In genomic region chr3:153138267-153139210, GRCh38 we compare ENCODE assay signal across 1 cellular context.
TF ChIP-seq lines count a peak whose summit lies in the region.

No MANE protein-coding gene starts in this region.

TF ChIP-seq in HepG2, 621 proteins besides CTCF, POLR2A, EP300 and RAD21 (continued from another document and continues in another):
- TF ChIP-seq ZNF276 (CRISPR knock-in tag; IDR thresholded peaks at IDR 0.05; ENCODE audit: low read depth), result no peak
- no peak for TF ChIP-seq CBX2 (IDR thresholded peaks at IDR 0.05; ENCODE audit: low read depth, low read length)
- TF ChIP-seq CBX2 (CRISPR knock-in tag; IDR thresholded peaks at IDR 0.05; ENCODE audit: low read depth), result no peak
- no peak for TF ChIP-seq NFYB (CRISPR knock-in tag; IDR thresholded peaks at IDR 0.05)
- TF ChIP-seq ZNF652 (CRISPR knock-in tag; IDR thresholded peaks at IDR 0.05; ENCODE audit: borderline replicate concordance, low read depth), result peak; percentile 30; the same call in 1 of the 2 replicates
- no peak for TF ChIP-seq PHF5A (CRISPR knock-in tag; IDR thresholded peaks at IDR 0.05; ENCODE audit: low read depth, unreplicated experiment)
- no peak for TF ChIP-seq ATM (IDR thresholded peaks at IDR 0.05; ENCODE audit: borderline replicate concordance)
- TF ChIP-seq MAFK (conservative IDR thresholded peaks at IDR 0.05 in 1 of 2, IDR thresholded peaks at IDR 0.05 in 1 of 2; ENCODE audit: low read length in 2 of 2), result peak; percentile 95 to 99
- no peak for TF ChIP-seq FOXC1 (CRISPR knock-in tag; IDR thresholded peaks at IDR 0.05; ENCODE audit: borderline replicate concordance)
- TF ChIP-seq HNF1A (IDR thresholded peaks at IDR 0.05; ENCODE audit: low read depth), result 0 out of 2 replicates have a peak, but pooled peaks have one; percentile 31
- TF ChIP-seq HNF1A (CRISPR knock-in tag; IDR thresholded peaks at IDR 0.05; ENCODE audit: borderline replicate concordance), result no peak
- peak; percentile 48 for TF ChIP-seq ASH2L (IDR thresholded peaks at IDR 0.05; ENCODE audit: insufficient read length, low read depth, low read length)
- TF ChIP-seq ELF3 (CRISPR knock-in tag; IDR thresholded peaks at IDR 0.05), result peak; percentile 100
- 0 out of 2 replicates have a peak, but pooled peaks have one; percentile 37 for TF ChIP-seq TBX2 (CRISPR knock-in tag; IDR thresholded peaks at IDR 0.05; ENCODE audit: borderline replicate concordance)
- TF ChIP-seq SOX6 (IDR thresholded peaks at IDR 0.05), result no peak
- TF ChIP-seq SOX6 (CRISPR knock-in tag; IDR thresholded peaks at IDR 0.05), result peak; percentile 94
- TF ChIP-seq GPN1 (CRISPR knock-in tag; IDR thresholded peaks at IDR 0.05; ENCODE audit: borderline replicate concordance), result no peak
- TF ChIP-seq CBFB (CRISPR knock-in tag; IDR thresholded peaks at IDR 0.05), result no peak
- peak; percentile 58; the same call in 1 of the 2 replicates for TF ChIP-seq HDAC2 (CRISPR knock-in tag; IDR thresholded peaks at IDR 0.05)
- TF ChIP-seq SOX5 (CRISPR knock-in tag; IDR thresholded peaks at IDR 0.05; ENCODE audit: borderline replicate concordance), result peak; percentile 95
- TF ChIP-seq KDM3A (CRISPR knock-in tag; IDR thresholded peaks at IDR 0.05; ENCODE audit: low read depth), result peak; percentile 63; the same call in 1 of the 2 replicates
- TF ChIP-seq MIER2 (CRISPR knock-in tag; IDR thresholded peaks at IDR 0.05), result no peak
- TF ChIP-seq, protein P1, sequence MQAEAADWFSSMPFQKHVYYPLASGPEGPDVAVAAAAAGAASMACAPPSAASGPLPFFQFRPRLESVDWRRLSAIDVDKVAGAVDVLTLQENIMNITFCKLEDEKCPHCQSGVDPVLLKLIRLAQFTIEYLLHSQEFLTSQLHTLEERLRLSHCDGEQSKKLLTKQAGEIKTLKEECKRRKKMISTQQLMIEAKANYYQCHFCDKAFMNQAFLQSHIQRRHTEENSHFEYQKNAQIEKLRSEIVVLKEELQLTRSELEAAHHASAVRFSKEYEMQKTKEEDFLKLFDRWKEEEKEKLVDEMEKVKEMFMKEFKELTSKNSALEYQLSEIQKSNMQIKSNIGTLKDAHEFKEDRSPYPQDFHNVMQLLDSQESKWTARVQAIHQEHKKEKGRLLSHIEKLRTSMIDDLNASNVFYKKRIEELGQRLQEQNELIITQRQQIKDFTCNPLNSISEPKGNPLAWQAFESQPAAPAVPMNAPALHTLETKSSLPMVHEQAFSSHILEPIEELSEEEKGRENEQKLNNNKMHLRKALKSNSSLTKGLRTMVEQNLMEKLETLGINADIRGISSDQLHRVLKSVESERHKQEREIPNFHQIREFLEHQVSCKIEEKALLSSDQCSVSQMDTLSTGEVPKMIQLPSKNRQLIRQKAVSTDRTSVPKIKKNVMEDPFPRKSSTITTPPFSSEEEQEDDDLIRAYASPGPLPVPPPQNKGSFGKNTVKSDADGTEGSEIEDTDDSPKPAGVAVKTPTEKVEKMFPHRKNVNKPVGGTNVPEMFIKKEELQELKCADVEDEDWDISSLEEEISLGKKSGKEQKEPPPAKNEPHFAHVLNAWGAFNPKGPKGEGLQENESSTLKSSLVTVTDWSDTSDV (CRISPR knock-in tag; IDR thresholded peaks at IDR 0.05), result no peak
- no peak for TF ChIP-seq CBX1 (IDR thresholded peaks at IDR 0.05; ENCODE audit: low read depth)
- 0 out of 2 replicates have a peak, but pooled peaks have one; percentile 30 for TF ChIP-seq FOXP1 (IDR thresholded peaks at IDR 0.05)
- peak; percentile 77 for TF ChIP-seq FOXP1 (CRISPR knock-in tag; IDR thresholded peaks at IDR 0.05)
- peak; percentile 45; the same call in 1 of the 2 replicates for TF ChIP-seq ZFP1 (CRISPR knock-in tag; IDR thresholded peaks at IDR 0.05)
- TF ChIP-seq, protein P2, sequence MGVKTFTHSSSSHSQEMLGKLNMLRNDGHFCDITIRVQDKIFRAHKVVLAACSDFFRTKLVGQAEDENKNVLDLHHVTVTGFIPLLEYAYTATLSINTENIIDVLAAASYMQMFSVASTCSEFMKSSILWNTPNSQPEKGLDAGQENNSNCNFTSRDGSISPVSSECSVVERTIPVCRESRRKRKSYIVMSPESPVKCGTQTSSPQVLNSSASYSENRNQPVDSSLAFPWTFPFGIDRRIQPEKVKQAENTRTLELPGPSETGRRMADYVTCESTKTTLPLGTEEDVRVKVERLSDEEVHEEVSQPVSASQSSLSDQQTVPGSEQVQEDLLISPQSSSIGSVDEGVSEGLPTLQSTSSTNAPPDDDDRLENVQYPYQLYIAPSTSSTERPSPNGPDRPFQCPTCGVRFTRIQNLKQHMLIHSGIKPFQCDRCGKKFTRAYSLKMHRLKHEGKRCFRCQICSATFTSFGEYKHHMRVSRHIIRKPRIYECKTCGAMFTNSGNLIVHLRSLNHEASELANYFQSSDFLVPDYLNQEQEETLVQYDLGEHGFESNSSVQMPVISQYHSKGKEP (CRISPR knock-in tag; IDR thresholded peaks at IDR 0.05), result no peak
- peak; percentile 81 for TF ChIP-seq TGIF2 (CRISPR knock-in tag; IDR thresholded peaks at IDR 0.05)
- TF ChIP-seq ZNF567 (CRISPR knock-in tag; IDR thresholded peaks at IDR 0.05; ENCODE audit: borderline replicate concordance), result no peak
- no peak for TF ChIP-seq ZNF354B (CRISPR knock-in tag; IDR thresholded peaks at IDR 0.05)
- TF ChIP-seq, protein P3, sequence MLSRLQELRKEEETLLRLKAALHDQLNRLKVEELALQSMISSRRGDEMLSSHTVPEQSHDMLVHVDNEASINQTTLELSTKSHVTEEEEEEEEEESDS (CRISPR knock-in tag; IDR thresholded peaks at IDR 0.05; ENCODE audit: borderline replicate concordance), result no peak
- peak; percentile 59; the same call in 1 of the 2 replicates for TF ChIP-seq NFKBIZ (CRISPR knock-in tag; IDR thresholded peaks at IDR 0.05)
- peak; percentile 89 for TF ChIP-seq SAP130 (CRISPR knock-in tag; IDR thresholded peaks at IDR 0.05; ENCODE audit: low read depth)
- TF ChIP-seq GATAD2A (CRISPR knock-in tag; IDR thresholded peaks at IDR 0.05), result peak; percentile 94
- TF ChIP-seq, protein P4, sequence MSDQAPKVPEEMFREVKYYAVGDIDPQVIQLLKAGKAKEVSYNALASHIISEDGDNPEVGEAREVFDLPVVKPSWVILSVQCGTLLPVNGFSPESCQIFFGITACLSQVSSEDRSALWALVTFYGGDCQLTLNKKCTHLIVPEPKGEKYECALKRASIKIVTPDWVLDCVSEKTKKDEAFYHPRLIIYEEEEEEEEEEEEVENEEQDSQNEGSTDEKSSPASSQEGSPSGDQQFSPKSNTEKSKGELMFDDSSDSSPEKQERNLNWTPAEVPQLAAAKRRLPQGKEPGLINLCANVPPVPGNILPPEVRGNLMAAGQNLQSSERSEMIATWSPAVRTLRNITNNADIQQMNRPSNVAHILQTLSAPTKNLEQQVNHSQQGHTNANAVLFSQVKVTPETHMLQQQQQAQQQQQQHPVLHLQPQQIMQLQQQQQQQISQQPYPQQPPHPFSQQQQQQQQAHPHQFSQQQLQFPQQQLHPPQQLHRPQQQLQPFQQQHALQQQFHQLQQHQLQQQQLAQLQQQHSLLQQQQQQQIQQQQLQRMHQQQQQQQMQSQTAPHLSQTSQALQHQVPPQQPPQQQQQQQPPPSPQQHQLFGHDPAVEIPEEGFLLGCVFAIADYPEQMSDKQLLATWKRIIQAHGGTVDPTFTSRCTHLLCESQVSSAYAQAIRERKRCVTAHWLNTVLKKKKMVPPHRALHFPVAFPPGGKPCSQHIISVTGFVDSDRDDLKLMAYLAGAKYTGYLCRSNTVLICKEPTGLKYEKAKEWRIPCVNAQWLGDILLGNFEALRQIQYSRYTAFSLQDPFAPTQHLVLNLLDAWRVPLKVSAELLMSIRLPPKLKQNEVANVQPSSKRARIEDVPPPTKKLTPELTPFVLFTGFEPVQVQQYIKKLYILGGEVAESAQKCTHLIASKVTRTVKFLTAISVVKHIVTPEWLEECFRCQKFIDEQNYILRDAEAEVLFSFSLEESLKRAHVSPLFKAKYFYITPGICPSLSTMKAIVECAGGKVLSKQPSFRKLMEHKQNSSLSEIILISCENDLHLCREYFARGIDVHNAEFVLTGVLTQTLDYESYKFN (CRISPR knock-in tag; conservative IDR thresholded peaks at IDR 0.05), result peak; percentile 83
- TF ChIP-seq ZNF274 (CRISPR knock-in tag; IDR thresholded peaks at IDR 0.05), result no peak
- TF ChIP-seq, protein P5, sequence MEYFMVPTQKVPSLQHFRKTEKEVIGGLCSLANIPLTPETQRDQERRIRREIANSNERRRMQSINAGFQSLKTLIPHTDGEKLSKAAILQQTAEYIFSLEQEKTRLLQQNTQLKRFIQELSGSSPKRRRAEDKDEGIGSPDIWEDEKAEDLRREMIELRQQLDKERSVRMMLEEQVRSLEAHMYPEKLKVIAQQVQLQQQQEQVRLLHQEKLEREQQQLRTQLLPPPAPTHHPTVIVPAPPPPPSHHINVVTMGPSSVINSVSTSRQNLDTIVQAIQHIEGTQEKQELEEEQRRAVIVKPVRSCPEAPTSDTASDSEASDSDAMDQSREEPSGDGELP (IDR thresholded peaks at IDR 0.05; ENCODE audit: borderline replicate concordance, low read depth), result peak; percentile 24; the same call in 1 of the 2 replicates
- peak; percentile 89 for TF ChIP-seq NFE2 (CRISPR knock-in tag; IDR thresholded peaks at IDR 0.05)
- TF ChIP-seq ARID5B (CRISPR knock-in tag; IDR thresholded peaks at IDR 0.05), result peak; percentile 96
- TF ChIP-seq, protein P6, sequence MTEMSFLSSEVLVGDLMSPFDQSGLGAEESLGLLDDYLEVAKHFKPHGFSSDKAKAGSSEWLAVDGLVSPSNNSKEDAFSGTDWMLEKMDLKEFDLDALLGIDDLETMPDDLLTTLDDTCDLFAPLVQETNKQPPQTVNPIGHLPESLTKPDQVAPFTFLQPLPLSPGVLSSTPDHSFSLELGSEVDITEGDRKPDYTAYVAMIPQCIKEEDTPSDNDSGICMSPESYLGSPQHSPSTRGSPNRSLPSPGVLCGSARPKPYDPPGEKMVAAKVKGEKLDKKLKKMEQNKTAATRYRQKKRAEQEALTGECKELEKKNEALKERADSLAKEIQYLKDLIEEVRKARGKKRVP (CRISPR knock-in tag; IDR thresholded peaks at IDR 0.05), result peak in 1 of 2 experiments; percentile 77; a peak in 2 of 4 replicates
- peak; percentile 99 for TF ChIP-seq JUN (CRISPR knock-in tag; IDR thresholded peaks at IDR 0.05)
- peak; percentile 52; the same call in 1 of the 2 replicates for TF ChIP-seq KDM2A (CRISPR knock-in tag; IDR thresholded peaks at IDR 0.05; ENCODE audit: borderline replicate concordance, low read depth)
- TF ChIP-seq SIX4 (CRISPR knock-in tag; IDR thresholded peaks at IDR 0.05), result 0 out of 2 replicates have a peak, but pooled peaks have one; percentile 14
- TF ChIP-seq SRSF1 (optimal IDR thresholded peaks at IDR 0.05; ENCODE audit: low read depth, low read length), result no peak
